ENCODE assay signal across 1 cellular context in genomic region chr3:113243846-113244245, GRCh38.
TF ChIP-seq lines count a peak whose summit lies in the region.

No MANE protein-coding gene starts in this region.

TF ChIP-seq in GM23338, 12 proteins besides CTCF, POLR2A, EP300 and RAD21 (continued from another document):
- TF ChIP-seq ZNF462 (CRISPR knock-in tag; IDR thresholded peaks at IDR 0.05) (no peak), ZNF331 (CRISPR knock-in tag; IDR thresholded peaks at IDR 0.05; ENCODE audit: low read depth) (no peak), POLR2AphosphoS5 (IDR thresholded peaks at IDR 0.05; ENCODE audit: low read depth) (no peak), CREB1 (CRISPR knock-in tag; IDR thresholded peaks at IDR 0.05; ENCODE audit: low read depth) (no peak), ZNF114 (CRISPR knock-in tag; IDR thresholded peaks at IDR 0.05) (no peak), STAT1 (IDR thresholded peaks at IDR 0.05; ENCODE audit: unreplicated experiment) (no peak), EZH2 (IDR thresholded peaks at IDR 0.05; ENCODE audit: low read depth, unreplicated experiment) (no peak), REST (IDR thresholded peaks at IDR 0.05; ENCODE audit: unreplicated experiment) (no peak), EZH2phosphoT487 (IDR thresholded peaks at IDR 0.05; ENCODE audit: unreplicated experiment) (no peak), ETS1 (IDR thresholded peaks at IDR 0.05) (no peak)
TF ChIP-seq in GM23338: peak in this region for 0.
